In genomic region chr10:102758226-102758932, GRCh38 we compare ENCODE assay signal across 1 cellular context.
A peak's percentile ranks its signal among the peaks of the same experiment; 100 is the strongest.
TF ChIP-seq lines count a peak whose summit lies in the region.

No MANE protein-coding gene starts in this region.

TF ChIP-seq in K562, 482 proteins besides CTCF, POLR2A, EP300 and RAD21 (continued from another document):
- TF ChIP-seq HMBOX1 (IDR thresholded peaks at IDR 0.05) (no peak), HNRNPUL1 (IDR thresholded peaks at IDR 0.05; ENCODE audit: low read length) (no peak), KAT8 (IDR thresholded peaks at IDR 0.05; ENCODE audit: low read depth) (no peak), NR1H2 (CRISPR knock-in tag; IDR thresholded peaks at IDR 0.05) (no peak), ZNF316 (IDR thresholded peaks at IDR 0.05) (peak; percentile 41; the same call in 1 of the 2 replicates), TAF7 (tag; IDR thresholded peaks at IDR 0.05) (no peak), STAG1 (CRISPR knock-in tag; IDR thresholded peaks at IDR 0.05; ENCODE audit: borderline replicate concordance) (no peak), LEF1 (IDR thresholded peaks at IDR 0.05) (peak; percentile 32; the same call in 1 of the 2 replicates), ZBTB34 (CRISPR knock-in tag; IDR thresholded peaks at IDR 0.05) (no peak), SUPT5H (IDR thresholded peaks at IDR 0.05) (no peak), USF1 (CRISPR knock-in tag; IDR thresholded peaks at IDR 0.05) (0 out of 2 replicates have a peak, but pooled peaks have one; percentile 34)
